ENCODE assay signal across 33 cellular contexts in the genomic region with DNA sequence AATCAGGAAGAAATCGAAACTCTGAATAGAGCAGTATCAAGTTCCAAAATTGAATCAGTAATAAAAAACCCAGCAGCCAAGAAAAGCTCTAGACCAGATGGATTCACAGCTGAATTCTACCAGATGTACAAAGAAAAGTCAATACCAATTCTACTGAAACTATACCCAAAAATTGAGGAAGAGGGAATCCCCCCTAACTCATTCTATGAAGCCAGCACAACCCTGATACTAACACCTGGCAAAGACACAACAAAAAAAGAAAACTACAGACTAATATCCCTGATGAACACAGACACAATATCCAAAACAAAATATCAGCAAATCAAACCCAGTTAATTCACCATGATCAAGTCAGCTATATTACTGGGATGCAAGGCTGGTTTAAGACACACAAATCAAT.
"Had no signal": no experiment of that assay in that cellular context is flagged by ENCODE, and none has a peak within 500 bp of the region (broad histone marks: within the 10 kb centered on the region; RNA-seq: fewer than 3 reads in every experiment).

No MANE protein-coding gene starts in this region.

- H3K27ac ChIP-seq: adrenal gland, ascending aorta, VCaP had no signal

- H3K9me3 Mint-ChIP-seq: activated CD4-positive, alpha-beta memory T cell treated with anti-CD3 and anti-CD28 coated beads for 36 hours; activated naive CD4-positive, alpha-beta T cell treated with anti-CD3 and anti-CD28 coated beads for 36 hours; activated naive CD8-positive, alpha-beta T cell treated with anti-CD3 and anti-CD28 coated beads for 36 hours; activated T-cell treated with anti-CD3 and anti-CD28 coated beads, Interleukin-2, amount 50 U/mL, for 4 hours; activated T-helper 17 cell treated with anti-CD3 and anti-CD28 coated beads, Interleukin-2, amount 50 U/mL, for 72 hours had no signal

- ATAC-seq: activated CD8-positive, alpha-beta T cell treated with anti-CD3 and anti-CD28 coated beads for 36 hours; activated naive CD4-positive, alpha-beta T cell treated with anti-CD3 and anti-CD28 coated beads, Interleukin-2, amount 50 U/mL, for 72 hours; activated T-cell treated with anti-CD3 and anti-CD28 coated beads, Interleukin-2, amount 50 U/mL, for 4 hours; activated T-cell treated with anti-CD3 and anti-CD28 coated beads, Interleukin-2, amount 50 U/mL, for 72 hours; activated T-helper 17 cell treated with anti-CD3 and anti-CD28 coated beads, Interleukin-2, amount 50 U/mL, for 72 hours had no signal

- H3K27me3 Mint-ChIP-seq: activated T-helper 17 cell treated with anti-CD3 and anti-CD28 coated beads, Interleukin-2, amount 50 U/mL, for 72 hours; brain had no signal

- H3K4me3 Mint-ChIP-seq: activated B cell treated with CpG ODN at 0.5 μM for 24 hours; activated CD4-positive, alpha-beta memory T cell treated with anti-CD3 and anti-CD28 coated beads for 36 hours; activated CD4-positive, alpha-beta T cell treated with anti-CD3 and anti-CD28 coated beads, Interleukin-2, amount 10 ng/mL, durations not matched to agents 24 days and 14 days; activated CD8-positive, alpha-beta T cell treated with anti-CD3 and anti-CD28 coated beads for 36 hours; activated naive CD4-positive, alpha-beta T cell treated with anti-CD3 and anti-CD28 coated beads for 36 hours; activated naive CD8-positive, alpha-beta T cell treated with anti-CD3 and anti-CD28 coated beads for 36 hours; activated T-cell treated with anti-CD3 and anti-CD28 coated beads, Interleukin-2, amount 50 U/mL, for 4 hours; activated T-cell treated with anti-CD3 and anti-CD28 coated beads, Interleukin-2, amount 50 U/mL, for 72 hours; activated T-helper 1 cell treated with anti-CD3 and anti-CD28 coated beads, Interleukin-12 subunit alpha, Interleukin-12 subunit beta, Interleukin-2, Interleukin-4 antibody, amounts not matched to agents 30 ng/mL and 10 ng/mL and 1 ng/mL, durations not matched to agents 14 hours and 24 hours and 36 hours; activated T-helper 17 cell treated with anti-CD3 and anti-CD28 coated beads, Interleukin-2, amount 50 U/mL, for 72 hours; brain; T-helper 1 cell treated with Interleukin-12 subunit alpha and Interleukin-12 subunit beta and Interleukin-4 antibody, amounts not matched to agents 30 μg/mL and 1 μg/mL, for 36 hours; T-helper 2 cell treated with Interferon-gamma antibody and Interleukin-4, amounts not matched to agents 5 μg/mL and 100 μg/mL, for 36 hours had no signal

- H3K9me3 ChIP-seq: adrenal gland, ascending aorta had no signal

- H3K4me3 ChIP-seq: adrenal gland, ascending aorta had no signal

- DNase-seq: activated B cell treated with CpG ODN at 0.5 μM for 24 hours; activated CD4-positive, alpha-beta memory T cell treated with anti-CD3 and anti-CD28 coated beads for 36 hours; activated CD4-positive, alpha-beta T cell treated with anti-CD3 and anti-CD28 coated beads for 4 hours; activated CD4-positive, alpha-beta T cell treated with anti-CD3 and anti-CD28 coated beads, Interleukin-2, amount 10 ng/mL, durations not matched to agents 24 days and 14 days; activated CD4-positive, alpha-beta T cell treated with anti-CD3 and anti-CD28 coated beads, Interleukin-2, amount 50 U/mL, for 1 hour; activated CD4-positive, alpha-beta T cell treated with anti-CD3 and anti-CD28 coated beads, Interleukin-2, amount 50 U/mL, for 4 hours; activated CD4-positive, CD25-positive, alpha-beta regulatory T cell treated with anti-CD3 and anti-CD28 coated beads, Interleukin-2, amount 50 U/mL, for 72 hours; activated CD8-positive, alpha-beta memory T cell treated with anti-CD3 and anti-CD28 coated beads, Interleukin-2, amount 50 U/mL, for 4 hours; activated CD8-positive, alpha-beta T cell treated with anti-CD3 and anti-CD28 coated beads for 36 hours; activated effector memory CD4-positive, alpha-beta T cell treated with anti-CD3 and anti-CD28 coated beads, Interleukin-2, amount 50 U/mL, for 16 hours; activated gamma-delta T cell treated with Interleukin-2 at 50 U/mL for 16 hours; activated naive CD4-positive, alpha-beta T cell; activated naive CD4-positive, alpha-beta T cell treated with anti-CD3 and anti-CD28 coated beads for 36 hours; activated naive CD4-positive, alpha-beta T cell treated with anti-CD3 and anti-CD28 coated beads, Interleukin-2, amount 50 U/mL, for 16 hours; activated naive CD8-positive, alpha-beta T cell treated with anti-CD3 and anti-CD28 coated beads for 36 hours; activated T-cell treated with anti-CD3 and anti-CD28 coated beads for 4 hours; activated T-cell treated with anti-CD3 and anti-CD28 coated beads, Interleukin-2, amount 50 U/mL, for 1 hour; activated T-cell treated with anti-CD3 and anti-CD28 coated beads, Interleukin-2, amount 50 U/mL, for 4 hours; activated T-cell treated with anti-CD3 and anti-CD28 coated beads, Interleukin-2, amount 50 U/mL, for 72 hours; adrenal gland; amniotic stem cell; central memory CD4-positive, alpha-beta T cell; T-helper 2 cell; T-helper 9 cell had no signal

- H3K4me1 ChIP-seq: ascending aorta had no signal

- H3K27ac Mint-ChIP-seq: activated B cell treated with CpG ODN at 0.5 μM for 24 hours; activated CD4-positive, alpha-beta memory T cell treated with anti-CD3 and anti-CD28 coated beads for 36 hours; activated CD4-positive, alpha-beta T cell treated with anti-CD3 and anti-CD28 coated beads, Interleukin-2, amount 10 ng/mL, durations not matched to agents 24 days and 14 days; activated CD8-positive, alpha-beta T cell treated with anti-CD3 and anti-CD28 coated beads for 36 hours; activated naive CD4-positive, alpha-beta T cell treated with anti-CD3 and anti-CD28 coated beads for 36 hours; activated naive CD4-positive, alpha-beta T cell treated with anti-CD3 and anti-CD28 coated beads, Interleukin-2, amount 50 U/mL, for 72 hours; activated naive CD8-positive, alpha-beta T cell treated with anti-CD3 and anti-CD28 coated beads for 36 hours; activated T-cell treated with anti-CD3 and anti-CD28 coated beads, Interleukin-2, amount 50 U/mL, for 72 hours; activated T-helper 1 cell treated with anti-CD3 and anti-CD28 coated beads, Interleukin-12 subunit alpha, Interleukin-12 subunit beta, Interleukin-2, Interleukin-4 antibody, amounts not matched to agents 30 ng/mL and 10 ng/mL and 1 ng/mL, durations not matched to agents 14 hours and 24 hours and 36 hours; activated T-helper 17 cell treated with anti-CD3 and anti-CD28 coated beads, Interleukin-2, amount 50 U/mL, for 72 hours; brain; T-helper 1 cell treated with Interleukin-12 subunit alpha and Interleukin-12 subunit beta and Interleukin-4 antibody, amounts not matched to agents 30 μg/mL and 1 μg/mL, for 36 hours; T-helper 2 cell treated with Interferon-gamma antibody and Interleukin-4, amounts not matched to agents 5 μg/mL and 100 μg/mL, for 36 hours had no signal

- H3K36me3 Mint-ChIP-seq: activated CD4-positive, alpha-beta memory T cell treated with anti-CD3 and anti-CD28 coated beads for 36 hours; activated naive CD4-positive, alpha-beta T cell treated with anti-CD3 and anti-CD28 coated beads, Interleukin-2, amount 50 U/mL, for 72 hours; activated naive CD8-positive, alpha-beta T cell treated with anti-CD3 and anti-CD28 coated beads for 36 hours had no signal

- FAIRE-seq: TTC549 had no signal

- H3K27me3 ChIP-seq: adrenal gland, ascending aorta had no signal

- H3K36me3 ChIP-seq: adrenal gland, ascending aorta had no signal
